1 cellular context compared by ENCODE assay signal in the genomic region with DNA sequence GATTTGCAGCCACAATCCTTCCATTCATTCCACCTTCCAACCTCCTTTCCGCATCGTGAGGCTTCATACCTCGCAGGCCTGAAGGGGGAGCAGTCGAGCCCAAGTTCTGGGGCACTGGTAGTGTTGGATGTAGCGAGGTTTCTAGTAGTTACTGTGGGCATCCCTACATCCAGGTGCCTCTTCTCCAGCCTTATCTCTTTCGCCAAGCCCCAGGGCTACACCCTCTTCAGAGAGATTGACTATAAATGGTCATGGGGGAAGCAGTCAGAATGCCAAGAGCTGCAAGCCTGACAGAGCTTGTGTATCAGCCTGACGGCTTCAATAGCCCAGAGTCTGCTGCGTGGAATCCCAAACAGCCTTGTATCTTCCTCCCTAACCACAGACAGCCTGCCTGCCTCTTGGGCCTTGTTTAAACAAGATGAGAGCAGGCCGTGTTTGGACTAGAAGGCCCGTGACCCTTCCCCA.
TF ChIP-seq lines count a peak whose summit lies in the region.

No MANE protein-coding gene starts in this region.

TF ChIP-seq in HepG2, 621 proteins besides CTCF, POLR2A, EP300 and RAD21 (continued from another document):
- TF ChIP-seq, protein P1, sequence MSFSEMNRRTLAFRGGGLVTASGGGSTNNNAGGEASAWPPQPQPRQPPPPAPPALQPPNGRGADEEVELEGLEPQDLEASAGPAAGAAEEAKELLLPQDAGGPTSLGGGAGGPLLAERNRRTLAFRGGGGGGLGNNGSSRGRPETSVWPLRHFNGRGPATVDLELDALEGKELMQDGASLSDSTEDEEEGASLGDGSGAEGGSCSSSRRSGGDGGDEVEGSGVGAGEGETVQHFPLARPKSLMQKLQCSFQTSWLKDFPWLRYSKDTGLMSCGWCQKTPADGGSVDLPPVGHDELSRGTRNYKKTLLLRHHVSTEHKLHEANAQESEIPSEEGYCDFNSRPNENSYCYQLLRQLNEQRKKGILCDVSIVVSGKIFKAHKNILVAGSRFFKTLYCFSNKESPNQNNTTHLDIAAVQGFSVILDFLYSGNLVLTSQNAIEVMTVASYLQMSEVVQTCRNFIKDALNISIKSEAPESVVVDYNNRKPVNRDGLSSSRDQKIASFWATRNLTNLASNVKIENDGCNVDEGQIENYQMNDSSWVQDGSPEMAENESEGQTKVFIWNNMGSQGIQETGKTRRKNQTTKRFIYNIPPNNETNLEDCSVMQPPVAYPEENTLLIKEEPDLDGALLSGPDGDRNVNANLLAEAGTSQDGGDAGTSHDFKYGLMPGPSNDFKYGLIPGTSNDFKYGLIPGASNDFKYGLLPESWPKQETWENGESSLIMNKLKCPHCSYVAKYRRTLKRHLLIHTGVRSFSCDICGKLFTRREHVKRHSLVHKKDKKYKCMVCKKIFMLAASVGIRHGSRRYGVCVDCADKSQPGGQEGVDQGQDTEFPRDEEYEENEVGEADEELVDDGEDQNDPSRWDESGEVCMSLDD (CRISPR knock-in tag; IDR thresholded peaks at IDR 0.05; ENCODE audit: borderline replicate concordance): no peak
